In the genomic region with DNA sequence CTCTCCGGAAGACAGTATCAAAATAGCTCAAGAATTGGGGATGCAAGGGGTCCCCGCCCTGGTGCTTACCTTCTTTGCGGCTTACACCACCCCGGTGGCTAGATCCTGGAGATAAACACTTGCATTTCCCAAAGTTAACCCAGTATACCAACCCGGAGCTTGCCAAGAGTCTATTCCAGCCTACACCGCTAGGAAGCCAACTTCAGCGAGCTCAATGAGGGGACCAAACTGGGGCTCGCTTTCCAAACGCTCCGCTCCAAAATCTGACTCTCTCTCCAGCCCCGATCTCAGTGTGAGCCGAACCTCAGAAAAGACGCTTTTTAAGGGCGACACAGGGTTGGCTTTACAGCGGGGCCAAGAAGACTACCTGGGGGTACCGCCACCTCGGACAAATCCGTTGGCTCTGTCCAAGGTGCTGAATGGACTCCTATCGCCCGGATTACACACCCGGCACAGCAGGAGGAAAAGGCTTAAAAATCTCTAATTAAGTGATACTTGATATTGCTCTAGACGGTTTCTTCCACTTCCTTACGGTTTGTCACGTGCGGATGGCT, we compare ENCODE assay signal across 2 cellular contexts.
A peak's percentile ranks its signal among the peaks of the same experiment; 100 is the strongest.
TF ChIP-seq lines count a peak whose summit lies in the region.

No MANE protein-coding gene starts in this region.

TF ChIP-seq in GM23338, 12 proteins besides CTCF, POLR2A, EP300 and RAD21 (continued from another document):
- TF ChIP-seq, protein P1, sequence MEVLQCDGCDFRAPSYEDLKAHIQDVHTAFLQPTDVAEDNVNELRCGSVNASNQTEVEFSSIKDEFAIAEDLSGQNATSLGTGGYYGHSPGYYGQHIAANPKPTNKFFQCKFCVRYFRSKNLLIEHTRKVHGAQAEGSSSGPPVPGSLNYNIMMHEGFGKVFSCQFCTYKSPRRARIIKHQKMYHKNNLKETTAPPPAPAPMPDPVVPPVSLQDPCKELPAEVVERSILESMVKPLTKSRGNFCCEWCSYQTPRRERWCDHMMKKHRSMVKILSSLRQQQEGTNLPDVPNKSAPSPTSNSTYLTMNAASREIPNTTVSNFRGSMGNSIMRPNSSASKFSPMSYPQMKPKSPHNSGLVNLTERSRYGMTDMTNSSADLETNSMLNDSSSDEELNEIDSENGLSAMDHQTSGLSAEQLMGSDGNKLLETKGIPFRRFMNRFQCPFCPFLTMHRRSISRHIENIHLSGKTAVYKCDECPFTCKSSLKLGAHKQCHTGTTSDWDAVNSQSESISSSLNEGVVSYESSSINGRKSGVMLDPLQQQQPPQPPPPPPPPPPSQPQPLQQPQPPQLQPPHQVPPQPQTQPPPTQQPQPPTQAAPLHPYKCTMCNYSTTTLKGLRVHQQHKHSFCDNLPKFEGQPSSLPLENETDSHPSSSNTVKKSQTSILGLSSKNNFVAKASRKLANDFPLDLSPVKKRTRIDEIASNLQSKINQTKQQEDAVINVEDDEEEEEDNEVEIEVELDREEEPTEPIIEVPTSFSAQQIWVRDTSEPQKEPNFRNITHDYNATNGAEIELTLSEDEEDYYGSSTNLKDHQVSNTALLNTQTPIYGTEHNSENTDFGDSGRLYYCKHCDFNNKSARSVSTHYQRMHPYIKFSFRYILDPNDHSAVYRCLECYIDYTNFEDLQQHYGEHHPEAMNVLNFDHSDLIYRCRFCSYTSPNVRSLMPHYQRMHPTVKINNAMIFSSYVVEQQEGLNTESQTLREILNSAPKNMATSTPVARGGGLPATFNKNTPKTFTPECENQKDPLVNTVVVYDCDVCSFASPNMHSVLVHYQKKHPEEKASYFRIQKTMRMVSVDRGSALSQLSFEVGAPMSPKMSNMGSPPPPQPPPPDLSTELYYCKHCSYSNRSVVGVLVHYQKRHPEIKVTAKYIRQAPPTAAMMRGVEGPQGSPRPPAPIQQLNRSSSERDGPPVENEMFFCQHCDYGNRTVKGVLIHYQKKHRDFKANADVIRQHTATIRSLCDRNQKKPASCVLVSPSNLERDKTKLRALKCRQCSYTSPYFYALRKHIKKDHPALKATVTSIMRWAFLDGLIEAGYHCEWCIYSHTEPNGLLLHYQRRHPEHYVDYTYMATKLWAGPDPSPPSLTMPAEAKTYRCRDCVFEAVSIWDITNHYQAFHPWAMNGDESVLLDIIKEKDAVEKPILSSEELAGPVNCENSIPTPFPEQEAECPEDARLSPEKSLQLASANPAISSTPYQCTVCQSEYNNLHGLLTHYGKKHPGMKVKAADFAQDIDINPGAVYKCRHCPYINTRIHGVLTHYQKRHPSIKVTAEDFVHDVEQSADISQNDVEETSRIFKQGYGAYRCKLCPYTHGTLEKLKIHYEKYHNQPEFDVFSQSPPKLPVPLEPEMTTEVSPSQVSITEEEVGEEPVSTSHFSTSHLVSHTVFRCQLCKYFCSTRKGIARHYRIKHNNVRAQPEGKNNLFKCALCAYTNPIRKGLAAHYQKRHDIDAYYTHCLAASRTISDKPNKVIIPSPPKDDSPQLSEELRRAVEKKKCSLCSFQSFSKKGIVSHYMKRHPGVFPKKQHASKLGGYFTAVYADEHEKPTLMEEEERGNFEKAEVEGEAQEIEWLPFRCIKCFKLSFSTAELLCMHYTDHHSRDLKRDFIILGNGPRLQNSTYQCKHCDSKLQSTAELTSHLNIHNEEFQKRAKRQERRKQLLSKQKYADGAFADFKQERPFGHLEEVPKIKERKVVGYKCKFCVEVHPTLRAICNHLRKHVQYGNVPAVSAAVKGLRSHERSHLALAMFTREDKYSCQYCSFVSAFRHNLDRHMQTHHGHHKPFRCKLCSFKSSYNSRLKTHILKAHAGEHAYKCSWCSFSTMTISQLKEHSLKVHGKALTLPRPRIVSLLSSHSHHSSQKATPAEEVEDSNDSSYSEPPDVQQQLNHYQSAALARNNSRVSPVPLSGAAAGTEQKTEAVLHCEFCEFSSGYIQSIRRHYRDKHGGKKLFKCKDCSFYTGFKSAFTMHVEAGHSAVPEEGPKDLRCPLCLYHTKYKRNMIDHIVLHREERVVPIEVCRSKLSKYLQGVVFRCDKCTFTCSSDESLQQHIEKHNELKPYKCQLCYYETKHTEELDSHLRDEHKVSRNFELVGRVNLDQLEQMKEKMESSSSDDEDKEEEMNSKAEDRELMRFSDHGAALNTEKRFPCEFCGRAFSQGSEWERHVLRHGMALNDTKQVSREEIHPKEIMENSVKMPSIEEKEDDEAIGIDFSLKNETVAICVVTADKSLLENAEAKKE (CRISPR knock-in tag; IDR thresholded peaks at IDR 0.05), result no peak
- TF ChIP-seq JUNB (IDR thresholded peaks at IDR 0.05; ENCODE audit: unreplicated experiment) (no peak), NANOG (IDR thresholded peaks at IDR 0.05; ENCODE audit: borderline replicate concordance) (no peak)

TF ChIP-seq in WTC11, 78 proteins besides CTCF, POLR2A, EP300 and RAD21 (continued from another document and continues in another):
- TF ChIP-seq, protein P2, sequence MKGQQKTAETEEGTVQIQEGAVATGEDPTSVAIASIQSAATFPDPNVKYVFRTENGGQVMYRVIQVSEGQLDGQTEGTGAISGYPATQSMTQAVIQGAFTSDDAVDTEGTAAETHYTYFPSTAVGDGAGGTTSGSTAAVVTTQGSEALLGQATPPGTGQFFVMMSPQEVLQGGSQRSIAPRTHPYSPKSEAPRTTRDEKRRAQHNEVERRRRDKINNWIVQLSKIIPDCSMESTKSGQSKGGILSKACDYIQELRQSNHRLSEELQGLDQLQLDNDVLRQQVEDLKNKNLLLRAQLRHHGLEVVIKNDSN (CRISPR knock-in tag; IDR thresholded peaks at IDR 0.05), result peak; percentile 55; the same call in 1 of the 2 replicates
- TF ChIP-seq, protein P3, sequence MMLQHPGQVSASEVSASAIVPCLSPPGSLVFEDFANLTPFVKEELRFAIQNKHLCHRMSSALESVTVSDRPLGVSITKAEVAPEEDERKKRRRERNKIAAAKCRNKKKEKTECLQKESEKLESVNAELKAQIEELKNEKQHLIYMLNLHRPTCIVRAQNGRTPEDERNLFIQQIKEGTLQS (CRISPR knock-in tag; conservative IDR thresholded peaks at IDR 0.05), result no peak
- TF ChIP-seq ETV6 (CRISPR knock-in tag; IDR thresholded peaks at IDR 0.05), result peak; percentile 66; the same call in 1 of the 2 replicates
- TF ChIP-seq, protein P4, sequence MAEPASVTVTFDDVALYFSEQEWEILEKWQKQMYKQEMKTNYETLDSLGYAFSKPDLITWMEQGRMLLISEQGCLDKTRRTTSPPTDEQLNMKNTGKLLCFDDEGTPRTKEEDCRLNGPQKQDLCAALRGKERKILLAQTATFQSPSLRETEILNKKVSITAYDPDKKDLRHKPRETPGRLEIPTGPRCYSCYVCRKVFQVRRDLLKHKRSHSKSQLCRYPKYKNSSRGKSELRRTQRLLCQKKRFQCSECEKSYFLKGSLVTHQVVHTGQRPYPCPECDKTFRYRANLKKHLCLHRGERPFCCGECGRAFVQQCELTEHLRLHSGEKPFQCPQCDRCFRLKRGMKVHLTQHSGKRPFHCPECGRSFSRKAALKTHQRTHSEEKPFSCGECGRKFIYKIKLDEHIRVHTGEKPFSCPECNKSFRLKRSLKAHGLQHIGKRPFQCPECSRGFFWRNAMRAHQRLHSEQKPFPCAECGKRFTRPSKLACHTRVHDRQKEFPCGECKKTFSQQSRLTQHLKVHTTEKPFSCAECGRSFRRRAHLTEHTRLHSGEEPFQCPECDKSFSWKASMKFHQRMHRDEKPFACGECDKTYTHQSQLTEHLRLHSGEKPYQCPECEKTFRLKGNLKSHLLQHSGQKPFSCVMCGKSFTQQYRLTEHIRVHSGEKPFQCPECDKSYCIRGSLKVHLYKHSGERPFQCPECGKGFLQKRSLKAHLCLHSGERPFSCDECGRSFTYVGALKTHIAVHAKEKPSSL (CRISPR knock-in tag; conservative IDR thresholded peaks at IDR 0.05), result no peak
- TF ChIP-seq, protein P5, sequence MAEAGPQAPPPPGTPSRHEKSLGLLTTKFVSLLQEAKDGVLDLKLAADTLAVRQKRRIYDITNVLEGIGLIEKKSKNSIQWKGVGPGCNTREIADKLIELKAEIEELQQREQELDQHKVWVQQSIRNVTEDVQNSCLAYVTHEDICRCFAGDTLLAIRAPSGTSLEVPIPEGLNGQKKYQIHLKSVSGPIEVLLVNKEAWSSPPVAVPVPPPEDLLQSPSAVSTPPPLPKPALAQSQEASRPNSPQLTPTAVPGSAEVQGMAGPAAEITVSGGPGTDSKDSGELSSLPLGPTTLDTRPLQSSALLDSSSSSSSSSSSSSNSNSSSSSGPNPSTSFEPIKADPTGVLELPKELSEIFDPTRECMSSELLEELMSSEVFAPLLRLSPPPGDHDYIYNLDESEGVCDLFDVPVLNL (CRISPR knock-in tag; IDR thresholded peaks at IDR 0.05; ENCODE audit: borderline replicate concordance, low read depth), result no peak
- TF ChIP-seq, protein P6, sequence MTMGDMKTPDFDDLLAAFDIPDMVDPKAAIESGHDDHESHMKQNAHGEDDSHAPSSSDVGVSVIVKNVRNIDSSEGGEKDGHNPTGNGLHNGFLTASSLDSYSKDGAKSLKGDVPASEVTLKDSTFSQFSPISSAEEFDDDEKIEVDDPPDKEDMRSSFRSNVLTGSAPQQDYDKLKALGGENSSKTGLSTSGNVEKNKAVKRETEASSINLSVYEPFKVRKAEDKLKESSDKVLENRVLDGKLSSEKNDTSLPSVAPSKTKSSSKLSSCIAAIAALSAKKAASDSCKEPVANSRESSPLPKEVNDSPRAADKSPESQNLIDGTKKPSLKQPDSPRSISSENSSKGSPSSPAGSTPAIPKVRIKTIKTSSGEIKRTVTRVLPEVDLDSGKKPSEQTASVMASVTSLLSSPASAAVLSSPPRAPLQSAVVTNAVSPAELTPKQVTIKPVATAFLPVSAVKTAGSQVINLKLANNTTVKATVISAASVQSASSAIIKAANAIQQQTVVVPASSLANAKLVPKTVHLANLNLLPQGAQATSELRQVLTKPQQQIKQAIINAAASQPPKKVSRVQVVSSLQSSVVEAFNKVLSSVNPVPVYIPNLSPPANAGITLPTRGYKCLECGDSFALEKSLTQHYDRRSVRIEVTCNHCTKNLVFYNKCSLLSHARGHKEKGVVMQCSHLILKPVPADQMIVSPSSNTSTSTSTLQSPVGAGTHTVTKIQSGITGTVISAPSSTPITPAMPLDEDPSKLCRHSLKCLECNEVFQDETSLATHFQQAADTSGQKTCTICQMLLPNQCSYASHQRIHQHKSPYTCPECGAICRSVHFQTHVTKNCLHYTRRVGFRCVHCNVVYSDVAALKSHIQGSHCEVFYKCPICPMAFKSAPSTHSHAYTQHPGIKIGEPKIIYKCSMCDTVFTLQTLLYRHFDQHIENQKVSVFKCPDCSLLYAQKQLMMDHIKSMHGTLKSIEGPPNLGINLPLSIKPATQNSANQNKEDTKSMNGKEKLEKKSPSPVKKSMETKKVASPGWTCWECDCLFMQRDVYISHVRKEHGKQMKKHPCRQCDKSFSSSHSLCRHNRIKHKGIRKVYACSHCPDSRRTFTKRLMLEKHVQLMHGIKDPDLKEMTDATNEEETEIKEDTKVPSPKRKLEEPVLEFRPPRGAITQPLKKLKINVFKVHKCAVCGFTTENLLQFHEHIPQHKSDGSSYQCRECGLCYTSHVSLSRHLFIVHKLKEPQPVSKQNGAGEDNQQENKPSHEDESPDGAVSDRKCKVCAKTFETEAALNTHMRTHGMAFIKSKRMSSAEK (CRISPR knock-in tag; IDR thresholded peaks at IDR 0.05; ENCODE audit: borderline replicate concordance), result no peak
- TF ChIP-seq, protein P7, sequence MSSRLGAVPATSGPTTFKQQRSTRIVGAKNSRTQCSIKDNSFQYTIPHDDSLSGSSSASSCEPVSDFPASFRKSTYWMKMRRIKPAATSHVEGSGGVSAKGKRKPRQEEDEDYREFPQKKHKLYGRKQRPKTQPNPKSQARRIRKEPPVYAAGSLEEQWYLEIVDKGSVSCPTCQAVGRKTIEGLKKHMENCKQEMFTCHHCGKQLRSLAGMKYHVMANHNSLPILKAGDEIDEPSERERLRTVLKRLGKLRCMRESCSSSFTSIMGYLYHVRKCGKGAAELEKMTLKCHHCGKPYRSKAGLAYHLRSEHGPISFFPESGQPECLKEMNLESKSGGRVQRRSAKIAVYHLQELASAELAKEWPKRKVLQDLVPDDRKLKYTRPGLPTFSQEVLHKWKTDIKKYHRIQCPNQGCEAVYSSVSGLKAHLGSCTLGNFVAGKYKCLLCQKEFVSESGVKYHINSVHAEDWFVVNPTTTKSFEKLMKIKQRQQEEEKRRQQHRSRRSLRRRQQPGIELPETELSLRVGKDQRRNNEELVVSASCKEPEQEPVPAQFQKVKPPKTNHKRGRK (CRISPR knock-in tag; IDR thresholded peaks at IDR 0.05; ENCODE audit: borderline replicate concordance), result peak; percentile 50; the same call in 1 of the 2 replicates
- no peak for TF ChIP-seq IRF2 (CRISPR knock-in tag; IDR thresholded peaks at IDR 0.05; ENCODE audit: borderline replicate concordance, low read depth)
- TF ChIP-seq ZNF138 (CRISPR knock-in tag; conservative IDR thresholded peaks at IDR 0.05), result no peak
- no peak for TF ChIP-seq ZNF121 (CRISPR knock-in tag; IDR thresholded peaks at IDR 0.05)
- no peak for TF ChIP-seq ZNF263 (CRISPR knock-in tag; IDR thresholded peaks at IDR 0.05; ENCODE audit: low read depth)
- TF ChIP-seq, protein P8, sequence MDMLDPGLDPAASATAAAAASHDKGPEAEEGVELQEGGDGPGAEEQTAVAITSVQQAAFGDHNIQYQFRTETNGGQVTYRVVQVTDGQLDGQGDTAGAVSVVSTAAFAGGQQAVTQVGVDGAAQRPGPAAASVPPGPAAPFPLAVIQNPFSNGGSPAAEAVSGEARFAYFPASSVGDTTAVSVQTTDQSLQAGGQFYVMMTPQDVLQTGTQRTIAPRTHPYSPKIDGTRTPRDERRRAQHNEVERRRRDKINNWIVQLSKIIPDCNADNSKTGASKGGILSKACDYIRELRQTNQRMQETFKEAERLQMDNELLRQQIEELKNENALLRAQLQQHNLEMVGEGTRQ (CRISPR knock-in tag; IDR thresholded peaks at IDR 0.05), result no peak
- TF ChIP-seq, protein P9, sequence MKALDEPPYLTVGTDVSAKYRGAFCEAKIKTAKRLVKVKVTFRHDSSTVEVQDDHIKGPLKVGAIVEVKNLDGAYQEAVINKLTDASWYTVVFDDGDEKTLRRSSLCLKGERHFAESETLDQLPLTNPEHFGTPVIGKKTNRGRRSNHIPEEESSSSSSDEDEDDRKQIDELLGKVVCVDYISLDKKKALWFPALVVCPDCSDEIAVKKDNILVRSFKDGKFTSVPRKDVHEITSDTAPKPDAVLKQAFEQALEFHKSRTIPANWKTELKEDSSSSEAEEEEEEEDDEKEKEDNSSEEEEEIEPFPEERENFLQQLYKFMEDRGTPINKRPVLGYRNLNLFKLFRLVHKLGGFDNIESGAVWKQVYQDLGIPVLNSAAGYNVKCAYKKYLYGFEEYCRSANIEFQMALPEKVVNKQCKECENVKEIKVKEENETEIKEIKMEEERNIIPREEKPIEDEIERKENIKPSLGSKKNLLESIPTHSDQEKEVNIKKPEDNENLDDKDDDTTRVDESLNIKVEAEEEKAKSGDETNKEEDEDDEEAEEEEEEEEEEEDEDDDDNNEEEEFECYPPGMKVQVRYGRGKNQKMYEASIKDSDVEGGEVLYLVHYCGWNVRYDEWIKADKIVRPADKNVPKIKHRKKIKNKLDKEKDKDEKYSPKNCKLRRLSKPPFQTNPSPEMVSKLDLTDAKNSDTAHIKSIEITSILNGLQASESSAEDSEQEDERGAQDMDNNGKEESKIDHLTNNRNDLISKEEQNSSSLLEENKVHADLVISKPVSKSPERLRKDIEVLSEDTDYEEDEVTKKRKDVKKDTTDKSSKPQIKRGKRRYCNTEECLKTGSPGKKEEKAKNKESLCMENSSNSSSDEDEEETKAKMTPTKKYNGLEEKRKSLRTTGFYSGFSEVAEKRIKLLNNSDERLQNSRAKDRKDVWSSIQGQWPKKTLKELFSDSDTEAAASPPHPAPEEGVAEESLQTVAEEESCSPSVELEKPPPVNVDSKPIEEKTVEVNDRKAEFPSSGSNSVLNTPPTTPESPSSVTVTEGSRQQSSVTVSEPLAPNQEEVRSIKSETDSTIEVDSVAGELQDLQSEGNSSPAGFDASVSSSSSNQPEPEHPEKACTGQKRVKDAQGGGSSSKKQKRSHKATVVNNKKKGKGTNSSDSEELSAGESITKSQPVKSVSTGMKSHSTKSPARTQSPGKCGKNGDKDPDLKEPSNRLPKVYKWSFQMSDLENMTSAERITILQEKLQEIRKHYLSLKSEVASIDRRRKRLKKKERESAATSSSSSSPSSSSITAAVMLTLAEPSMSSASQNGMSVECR (CRISPR knock-in tag; IDR thresholded peaks at IDR 0.05; ENCODE audit: borderline replicate concordance), result peak; percentile 84; the same call in 1 of the 2 replicates
- no peak for TF ChIP-seq GRHL2 (CRISPR knock-in tag; IDR thresholded peaks at IDR 0.05; ENCODE audit: insufficient replicate concordance, severe bottlenecking)
- TF ChIP-seq RORB (CRISPR knock-in tag; IDR thresholded peaks at IDR 0.05), result no peak
